In the genomic region with DNA sequence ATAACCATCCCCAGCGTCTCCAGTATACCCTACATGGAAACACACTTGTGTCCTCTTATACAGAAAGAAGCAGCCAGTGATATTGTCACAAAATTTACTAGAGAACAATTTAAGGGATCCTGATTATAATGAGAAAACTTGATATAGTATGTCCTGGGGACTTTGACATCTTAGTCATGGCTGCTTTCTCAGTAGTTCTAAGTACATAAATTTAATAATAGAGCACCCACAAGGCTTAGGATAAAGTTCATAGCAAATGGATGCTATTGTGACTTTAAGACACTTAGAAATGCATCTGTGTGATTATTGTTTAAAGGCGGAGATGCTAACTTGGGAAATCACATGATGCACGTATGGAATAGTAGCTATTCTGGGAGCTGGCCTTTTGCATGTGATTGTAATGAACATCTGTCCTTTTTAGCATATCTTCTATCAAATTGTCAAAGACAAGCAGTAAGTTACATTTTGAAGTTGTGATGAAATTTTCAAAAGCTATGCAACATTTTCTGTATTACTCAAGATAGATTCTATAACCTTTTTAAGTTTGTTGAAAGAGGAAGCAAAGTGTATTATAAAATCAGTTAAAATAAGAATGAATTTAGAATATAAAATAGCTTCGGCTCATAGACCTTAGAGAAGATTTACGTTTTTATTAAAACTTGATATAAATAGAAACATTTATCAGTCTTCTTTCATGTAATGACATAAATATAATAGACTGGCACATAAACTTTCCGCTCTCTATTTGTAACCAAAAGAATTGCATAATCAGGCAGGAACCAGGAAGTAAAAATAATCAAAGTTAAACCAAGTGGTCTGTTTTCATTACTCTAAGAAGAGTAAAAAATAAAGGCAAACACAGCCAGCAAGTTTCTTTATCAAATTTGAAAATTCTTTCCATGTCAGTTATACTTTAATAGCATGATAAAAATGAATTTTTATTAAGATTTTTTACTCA, we compare ENCODE assay signal across 10 cellular contexts. TPM values are rescaled to one million over a fixed set of nuclear protein-coding genes. Genes with fewer than 3 reads are reported as not detected.
DNase-seq lines count a peak whose midpoint lies in the region; ATAC-seq, FAIRE-seq and TF ChIP-seq lines count a peak whose summit lies in the region.
"Had no signal": no experiment of that assay in that cellular context is flagged by ENCODE, and none has a peak within 500 bp of the region (broad histone marks: within the 10 kb centered on the region; RNA-seq: fewer than 3 reads in every experiment).

No MANE protein-coding gene starts in this region.

- H3K4me1 ChIP-seq in hepatocyte (ENCODE audit: insufficient read depth) (peaks cover 15% of the 10 kb centered on the region), tibial artery (peaks cover 0 to 36% (median 8%) of the 10 kb centered on the region in 4 donors)

- H3K27ac ChIP-seq in hepatocyte: peak overlapping the region; percentile 64
- peak overlapping the region; percentile 52 to 58 for H3K27ac ChIP-seq in tibial artery

- no peak overlapping the region for H2AFZ ChIP-seq in hepatocyte

- H3K9me2 ChIP-seq in hepatocyte (replicated peaks; ENCODE audit: insufficient read depth): no peaks in the 10 kb centered on the region

- H4K20me1 ChIP-seq in hepatocyte (ENCODE audit: insufficient read depth, poor library complexity, severe bottlenecking): no peaks in the 10 kb centered on the region

- no peak for ATAC-seq in HG02970 (IDR thresholded peaks at IDR 0.05; ENCODE audit: low FRiP score, unreplicated experiment)
- ATAC-seq: activated naive CD8-positive, alpha-beta T cell treated with anti-CD3 and anti-CD28 coated beads, Interleukin-2, amount 50 U/mL, for 24 hours had no signal

- H3K4me2 ChIP-seq in hepatocyte: peak overlapping the region; percentile 28

- peak; percentile 25 for FAIRE-seq in TTC549 (lab: Jason Lieb, UNC)
- FAIRE-seq in HTR-8/SVneo (lab: Jason Lieb, UNC): no peak

- no peaks in the 10 kb centered on the region for H3K27me3 ChIP-seq in hepatocyte
- H3K27me3 ChIP-seq in tibial artery: no peaks in the 10 kb centered on the region

- H3K9me3 ChIP-seq in hepatocyte (ENCODE audit: low read depth) (no peaks in the 10 kb centered on the region), tibial artery (no peaks in the 10 kb centered on the region)

- TF ChIP-seq CTCF in hepatocyte (IDR thresholded peaks at IDR 0.05; ENCODE audit: poor library complexity): no peak
- TF ChIP-seq CTCF in tibial artery (IDR thresholded peaks at IDR 0.05): no peak

- H3K79me2 ChIP-seq in hepatocyte: no peaks in the 10 kb centered on the region

- 71% methylated on average over 6 of the region's 6 CpGs for WGBS in hepatocyte (ENCODE audit: low lambda C conversion rate, missing lambda C conversion rate)

- H3K36me3 ChIP-seq in hepatocyte (replicated peaks; ENCODE audit: insufficient read depth, low read depth) (no peaks in the 10 kb centered on the region), tibial artery (no peaks in the 10 kb centered on the region)

- H3K4me3 ChIP-seq in hepatocyte (no peak overlapping the region), tibial artery (no peak overlapping the region)

- peak; percentile 28 to 51 for DNase-seq in Kasumi-1 (lab: John Stamatoyannopoulos, UW)
- DNase-seq in hepatocyte (ENCODE audit: low spot score): no peak
- no peak for DNase-seq in tibial artery
- no peak for DNase-seq in inferior parietal cortex (ENCODE audit: extremely low spot score)
- no peak for DNase-seq in HTR-8/SVneo (ENCODE audit: insufficient read length, low spot score)
- DNase-seq: activated naive CD8-positive, alpha-beta T cell treated with anti-CD3 and anti-CD28 coated beads, Interleukin-2, amount 50 U/mL, for 24 hours; NCI-H2171 treated with DMSO at 0.1 percent for 48 hours; SW 1271 had no signal

- intact Hi-C loops in tibial artery (cut with DNase I; ENCODE audit: low total_unique reads): no loop called here

RNA-seq across cellular contexts. Expression of a gene that starts 46.6 kb away (rescaled TPM):
- total RNA-seq in hepatocyte: 97.9 and 126 TPM in 2 replicates
- polyA plus RNA-seq in hepatocyte: 60.2 and 68.2 TPM in 2 replicates

Comparison
In these comparisons a context has a peak if more than half of its experiments do, and no peak if none do; other contexts are left out.
1. DNase-seq: peak in Kasumi-1 (2 of 2); none in hepatocyte (single experiment), tibial artery (0 of 2), inferior parietal cortex (single experiment) and HTR-8/SVneo (single experiment).